20 cellular contexts compared by ENCODE assay signal in genomic region chr6:108277831-108278230, GRCh38.
"Had no signal": no experiment of that assay in that cellular context is flagged by ENCODE, and none has a peak within 500 bp of the region (broad histone marks: within the 10 kb centered on the region; RNA-seq: fewer than 3 reads in every experiment).

No MANE protein-coding gene starts in this region.

- H3K4me1 ChIP-seq: right atrium auricular region, tibial nerve, vagina had no signal

- H3K27ac ChIP-seq: epithelial cell of prostate, right atrium auricular region, skin epidermis, tibial nerve, vagina, WERI-Rb-1 had no signal

- ATAC-seq: activated naive CD8-positive, alpha-beta T cell treated with anti-CD3 and anti-CD28 coated beads, Interleukin-2, amount 50 U/mL, for 24 hours; left lobe of liver; naive thymus-derived CD8-positive, alpha-beta T cell had no signal

- H3K36me3 ChIP-seq: right atrium auricular region, tibial nerve, vagina, WERI-Rb-1 had no signal

- H3K4me3 ChIP-seq: right atrium auricular region, skin epidermis, tibial nerve, vagina had no signal

- H3K9me3 ChIP-seq: right atrium auricular region, tibial nerve, vagina had no signal

- H3K27me3 ChIP-seq: right atrium auricular region, tibial nerve, vagina had no signal

- FAIRE-seq: bronchial epithelial cell, islet of Langerhans had no signal

- DNase-seq: activated CD4-positive, alpha-beta T cell treated with anti-CD3 and anti-CD28 coated beads, Interleukin-2, amount 50 U/mL, for 48 hours; activated naive CD4-positive, alpha-beta T cell treated with anti-CD3 and anti-CD28 coated beads for 36 hours; activated naive CD8-positive, alpha-beta T cell treated with anti-CD3 and anti-CD28 coated beads, Interleukin-2, amount 50 U/mL, for 24 hours; aorta; effector memory CD4-positive, alpha-beta T cell; naive thymus-derived CD8-positive, alpha-beta T cell; nucleus accumbens; stimulated activated CD4-positive, alpha-beta T cell treated with anti-CD3 and anti-CD28 coated beads, Interleukin-15, amount 100 ng/mL, for 24 hours; stimulated activated CD4-positive, alpha-beta T cell treated with anti-CD3 and anti-CD28 coated beads, Interleukin-4, amount 100 ng/mL, for 24 hours; stimulated activated naive CD4-positive, alpha-beta T cell treated with Interleukin-2 at 50 U/mL for 16 hours; substantia nigra; WERI-Rb-1 had no signal
